ENCODE assay signal across 8 cellular contexts in the genomic region with DNA sequence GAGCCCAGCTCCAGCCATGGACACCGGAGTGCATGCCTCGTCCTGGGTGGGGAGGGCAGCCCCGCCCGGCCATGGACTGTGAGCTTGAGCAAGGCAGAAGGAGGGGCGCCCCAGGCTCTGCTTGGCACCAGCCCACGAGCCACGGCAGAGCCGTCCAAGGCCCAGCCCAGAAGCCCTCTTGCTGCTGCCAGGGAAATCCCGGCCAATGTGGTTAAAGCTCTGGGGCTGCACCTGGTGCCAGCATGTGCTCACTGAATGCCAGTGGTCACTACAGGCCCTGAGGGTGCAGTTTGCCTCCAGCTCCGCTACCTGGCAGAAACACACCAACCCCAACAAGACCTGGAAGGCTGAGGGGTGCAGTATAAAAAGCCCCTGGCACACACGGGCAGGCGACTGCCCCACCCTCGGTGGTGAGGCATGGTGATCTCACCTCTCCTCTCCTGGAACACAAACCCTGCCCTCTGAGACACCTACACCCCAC. TPM values are rescaled to one million over a fixed set of nuclear protein-coding genes. Genes with fewer than 3 reads are reported as not detected.
A peak's percentile ranks its signal among the peaks of the same experiment; 100 is the strongest.
DNase-seq lines count a peak whose midpoint lies in the region; ATAC-seq and TF ChIP-seq lines count a peak whose summit lies in the region.

No MANE protein-coding gene starts in this region.

- ATAC-seq in stimulated activated memory B cell treated with anti-CD40 and anti-IgM and Interleukin-4, amounts not matched to agents 10 μg/mL and 1 μg/mL and 100 μg/mL, for 72 hours = no peak
- ATAC-seq in HG02970 (IDR thresholded peaks at IDR 0.05; ENCODE audit: low FRiP score, unreplicated experiment) (no peak), GM18505 (IDR thresholded peaks at IDR 0.05; ENCODE audit: unreplicated experiment) (no peak)

- intact Hi-C loops in Calu3 (cut with micrococcal nuclease; ENCODE audit: unreplicated experiment) = no loop called here
- intact Hi-C loops in activated T-helper 2 cell treated with anti-CD3 and anti-CD28 coated beads, Interferon-gamma antibody, Interleukin-2, Interleukin-4, amounts not matched to agents 10 μg/mL and 5 μg/mL and 100 μg/mL, durations not matched to agents 14 hours and 24 hours and 36 hours (cut with micrococcal nuclease) = no loop called here

- no peaks in the 10 kb centered on the region for H3K27me3 Mint-ChIP-seq in Calu3 (ENCODE audit: unreplicated experiment)
- H3K27me3 Mint-ChIP-seq in activated T-helper 2 cell treated with anti-CD3 and anti-CD28 coated beads, Interferon-gamma antibody, Interleukin-2, Interleukin-4, amounts not matched to agents 10 μg/mL and 5 μg/mL and 100 μg/mL, durations not matched to agents 14 hours and 24 hours and 36 hours (ENCODE audit: low read depth) = no peaks in the 10 kb centered on the region
- H3K27me3 Mint-ChIP-seq in stimulated activated memory B cell treated with anti-CD40 and anti-IgM and Interleukin-4, amounts not matched to agents 10 μg/mL and 1 μg/mL and 100 μg/mL, for 72 hours = no peaks in the 10 kb centered on the region

- peaks cover 14% of the 10 kb centered on the region for H3K4me1 Mint-ChIP-seq in Calu3 (ENCODE audit: low read depth, unreplicated experiment)
- H3K4me1 Mint-ChIP-seq in activated T-helper 2 cell treated with anti-CD3 and anti-CD28 coated beads, Interferon-gamma antibody, Interleukin-2, Interleukin-4, amounts not matched to agents 10 μg/mL and 5 μg/mL and 100 μg/mL, durations not matched to agents 14 hours and 24 hours and 36 hours (ENCODE audit: low read depth) = peaks cover 10% of the 10 kb centered on the region
- H3K4me1 Mint-ChIP-seq in stimulated activated memory B cell treated with anti-CD40 and anti-IgM and Interleukin-4, amounts not matched to agents 10 μg/mL and 1 μg/mL and 100 μg/mL, for 72 hours = peaks cover 61% of the 10 kb centered on the region

- peak overlapping the region; percentile 43 for H3K27ac ChIP-seq in rectal smooth muscle tissue (ENCODE audit: low read depth, low read length)

- no peak for TF ChIP-seq CTCF in Calu3 (IDR thresholded peaks at IDR 0.05; ENCODE audit: unreplicated experiment)

- TF ChIP-seq POLR2A in GM18505 (IDR thresholded peaks at IDR 0.05; ENCODE audit: borderline replicate concordance, extremely low read depth, insufficient read depth, insufficient read length) = no peak

- no peak overlapping the region for H3K27ac Mint-ChIP-seq in Calu3 (ENCODE audit: unreplicated experiment)
- no peak overlapping the region for H3K27ac Mint-ChIP-seq in activated T-helper 2 cell treated with anti-CD3 and anti-CD28 coated beads, Interferon-gamma antibody, Interleukin-2, Interleukin-4, amounts not matched to agents 10 μg/mL and 5 μg/mL and 100 μg/mL, durations not matched to agents 14 hours and 24 hours and 36 hours
- no peak overlapping the region for H3K27ac Mint-ChIP-seq in stimulated activated memory B cell treated with anti-CD40 and anti-IgM and Interleukin-4, amounts not matched to agents 10 μg/mL and 1 μg/mL and 100 μg/mL, for 72 hours

- H3K4me3 Mint-ChIP-seq in Calu3 (ENCODE audit: low read depth, unreplicated experiment) = no peak overlapping the region
- H3K4me3 Mint-ChIP-seq in activated T-helper 2 cell treated with anti-CD3 and anti-CD28 coated beads, Interferon-gamma antibody, Interleukin-2, Interleukin-4, amounts not matched to agents 10 μg/mL and 5 μg/mL and 100 μg/mL, durations not matched to agents 14 hours and 24 hours and 36 hours (ENCODE audit: low read depth) = no peak overlapping the region
- H3K4me3 Mint-ChIP-seq in stimulated activated memory B cell treated with anti-CD40 and anti-IgM and Interleukin-4, amounts not matched to agents 10 μg/mL and 1 μg/mL and 100 μg/mL, for 72 hours = no peak overlapping the region

- H3K9ac ChIP-seq in rectal smooth muscle tissue (ENCODE audit: low read length) = no peak overlapping the region

- H3K36me3 ChIP-seq in rectal smooth muscle tissue (ENCODE audit: control insufficient read depth, insufficient read depth, low read length) = peaks cover 11% of the 10 kb centered on the region

- no TSS peak for BruUV-seq in Calu3 (replicated peaks; lab: Mats Ljungman, UMichigan)

- peaks cover 23% of the 10 kb centered on the region for H3K4me1 ChIP-seq in rectal smooth muscle tissue (ENCODE audit: control insufficient read depth, insufficient read depth, low read length)

- H3K9me3 Mint-ChIP-seq in Calu3 (ENCODE audit: low read depth, unreplicated experiment) = no peaks in the 10 kb centered on the region
- H3K9me3 Mint-ChIP-seq in activated T-helper 2 cell treated with anti-CD3 and anti-CD28 coated beads, Interferon-gamma antibody, Interleukin-2, Interleukin-4, amounts not matched to agents 10 μg/mL and 5 μg/mL and 100 μg/mL, durations not matched to agents 14 hours and 24 hours and 36 hours = no peaks in the 10 kb centered on the region
- H3K9me3 Mint-ChIP-seq in stimulated activated memory B cell treated with anti-CD40 and anti-IgM and Interleukin-4, amounts not matched to agents 10 μg/mL and 1 μg/mL and 100 μg/mL, for 72 hours = no peaks in the 10 kb centered on the region

- peak; percentile 26 for DNase-seq in Calu3
- peak; percentile 64 for DNase-seq in T1000 (lab: John Stamatoyannopoulos, UW)
- peak; percentile 92 for DNase-seq in glomerular visceral epithelial cell (ENCODE audit: extremely low spot score)
- DNase-seq in activated T-helper 2 cell treated with anti-CD3 and anti-CD28 coated beads, Interferon-gamma antibody, Interleukin-2, Interleukin-4, amounts not matched to agents 10 μg/mL and 5 μg/mL and 100 μg/mL, durations not matched to agents 14 hours and 24 hours and 36 hours (ENCODE audit: low spot score) = no peak

- CTCF ChIA-PET in Calu3 (lab: Charles Lee) = interaction anchor here (0.5 kb wide), 1 partner anchor 9 kb away, joined by 3 read pairs; no protein-coding TSS in a partner anchor

- H3K36me3 Mint-ChIP-seq in Calu3 (ENCODE audit: insufficient read depth, unreplicated experiment) = peaks cover 12% of the 10 kb centered on the region
- H3K36me3 Mint-ChIP-seq in activated T-helper 2 cell treated with anti-CD3 and anti-CD28 coated beads, Interferon-gamma antibody, Interleukin-2, Interleukin-4, amounts not matched to agents 10 μg/mL and 5 μg/mL and 100 μg/mL, durations not matched to agents 14 hours and 24 hours and 36 hours (ENCODE audit: low read depth) = peaks cover 7% of the 10 kb centered on the region
- peaks cover 14% of the 10 kb centered on the region for H3K36me3 Mint-ChIP-seq in stimulated activated memory B cell treated with anti-CD40 and anti-IgM and Interleukin-4, amounts not matched to agents 10 μg/mL and 1 μg/mL and 100 μg/mL, for 72 hours

- H3K4me3 ChIP-seq in rectal smooth muscle tissue (ENCODE audit: low read length) = peak overlapping the region; percentile 38

- H3K27me3 ChIP-seq in rectal smooth muscle tissue (ENCODE audit: control insufficient read depth, insufficient read depth, low read length) = no peaks in the 10 kb centered on the region

RNA-seq across cellular contexts. Expression of gene BRD3, which starts 11.8 kb away (rescaled TPM):
- 30.8 and 31.1 TPM in 2 replicates for total RNA-seq in Calu3 (2022)
- total RNA-seq in activated T-helper 2 cell treated with anti-CD3 and anti-CD28 coated beads, Interferon-gamma antibody, Interleukin-2, Interleukin-4, amounts not matched to agents 10 μg/mL and 5 μg/mL and 100 μg/mL, durations not matched to agents 14 hours and 24 hours and 36 hours = 37.4 and 43.3 TPM in 2 replicates

RNA-seq across cellular contexts. Expression of gene BRD3OS, which starts 30.7 kb away (rescaled TPM):
- 10.5 and 10.7 TPM in 2 replicates for total RNA-seq in Calu3 (2022)
- 12.3 and 15.8 TPM in 2 replicates for total RNA-seq in activated T-helper 2 cell treated with anti-CD3 and anti-CD28 coated beads, Interferon-gamma antibody, Interleukin-2, Interleukin-4, amounts not matched to agents 10 μg/mL and 5 μg/mL and 100 μg/mL, durations not matched to agents 14 hours and 24 hours and 36 hours
